In the genomic region with DNA sequence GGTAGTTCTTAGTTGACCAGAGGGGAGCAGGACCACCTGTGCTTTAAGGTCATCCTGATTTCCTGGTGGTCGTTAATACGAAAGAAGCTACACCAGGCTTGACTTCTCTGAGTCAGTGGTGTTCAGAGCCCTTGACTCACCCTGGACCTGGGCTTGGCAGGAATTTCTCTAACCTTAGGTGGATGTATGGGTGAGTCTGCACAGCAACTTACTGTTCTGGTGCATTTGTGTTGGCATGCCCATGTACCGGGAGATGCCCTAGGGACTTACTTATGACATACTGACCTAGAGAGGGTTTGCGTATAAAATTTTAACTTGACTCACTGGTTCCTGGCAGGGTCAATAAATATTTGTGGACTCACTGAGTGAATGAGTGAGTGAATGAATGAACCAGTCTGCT, we compare ENCODE assay signal across 18 cellular contexts.
A peak's percentile ranks its signal among the peaks of the same experiment; 100 is the strongest.
DNase-seq lines count a peak whose midpoint lies in the region; ATAC-seq, FAIRE-seq and TF ChIP-seq lines count a peak whose summit lies in the region.
"Had no signal": no experiment of that assay in that cellular context is flagged by ENCODE, and none has a peak within 500 bp of the region (broad histone marks: within the 10 kb centered on the region; RNA-seq: fewer than 3 reads in every experiment).

No MANE protein-coding gene starts in this region.

- ATAC-seq in stimulated activated naive CD8-positive, alpha-beta T cell treated with anti-CD3 and anti-CD28 coated beads, Interleukin-15, Interleukin-2, amounts not matched to agents 100 U/mL and 50 U/mL, for 24 hours: peak; percentile 36
- no peak for ATAC-seq in stimulated activated naive CD8-positive, alpha-beta T cell treated with anti-CD3 and anti-CD28 coated beads, Interleukin-15, amount 100 ng/mL, for 72 hours
- no peak for ATAC-seq in activated CD8-positive, alpha-beta T cell treated with anti-CD3 and anti-CD28 coated beads for 36 hours
- ATAC-seq in GM21786 (IDR thresholded peaks at IDR 0.05; ENCODE audit: unreplicated experiment): no peak

- CTCF ChIA-PET in activated CD8-positive, alpha-beta T cell treated with anti-CD3 and anti-CD28 coated beads for 36 hours (lab: Charles Lee): interaction anchor here (0.7 to 3.1 kb wide), 12 partner anchors 9 to 174 kb away, joined by 3 to 36 read pairs (median 6); no protein-coding TSS in a partner anchor

- POLR2A ChIA-PET in activated CD8-positive, alpha-beta T cell treated with anti-CD3 and anti-CD28 coated beads for 36 hours (lab: Charles Lee): interaction anchor here (0.6 kb wide), 1 partner anchor 102 kb away, joined by 3 read pairs; no protein-coding TSS in a partner anchor

- H3K27me3 Mint-ChIP-seq in stimulated activated naive CD8-positive, alpha-beta T cell treated with anti-CD3 and anti-CD28 coated beads, Interleukin-15, amount 100 ng/mL, for 72 hours: no peaks in the 10 kb centered on the region
- no peaks in the 10 kb centered on the region for H3K27me3 Mint-ChIP-seq in activated T-cell treated with anti-CD3 and anti-CD28 coated beads, Interleukin-2, amount 50 U/mL, for 24 hours
- no peaks in the 10 kb centered on the region for H3K27me3 Mint-ChIP-seq in activated CD8-positive, alpha-beta T cell treated with anti-CD3 and anti-CD28 coated beads for 36 hours
- H3K27me3 Mint-ChIP-seq: CD4-positive, alpha-beta memory T cell had no signal

- no peak overlapping the region for H3K27ac Mint-ChIP-seq in stimulated activated naive CD8-positive, alpha-beta T cell treated with anti-CD3 and anti-CD28 coated beads, Interleukin-15, amount 100 ng/mL, for 72 hours
- no peak overlapping the region for H3K27ac Mint-ChIP-seq in activated T-cell treated with anti-CD3 and anti-CD28 coated beads, Interleukin-2, amount 50 U/mL, for 24 hours
- no peak overlapping the region for H3K27ac Mint-ChIP-seq in activated CD8-positive, alpha-beta T cell treated with anti-CD3 and anti-CD28 coated beads for 36 hours
- H3K27ac Mint-ChIP-seq: HFFc6 had no signal

- H3K4me3 ChIP-seq in bronchial epithelial cell (ENCODE audit: low read depth, low read length): no peak overlapping the region
- H3K4me3 ChIP-seq in fibroblast of mammary gland (ENCODE audit: control insufficient read depth, low read depth, low read length): no peak overlapping the region
- H3K4me3 ChIP-seq: SJSA1 had no signal

- FAIRE-seq in bronchial epithelial cell (lab: Jason Lieb, UNC): peak; percentile 97
- FAIRE-seq: G401.6, GM12891 had no signal

- H3K27me3 ChIP-seq in bronchial epithelial cell (ENCODE audit: control insufficient read depth, insufficient read depth, low read length): peaks cover 3% of the 10 kb centered on the region
- H3K27me3 ChIP-seq: SJSA1 had no signal

- TF ChIP-seq CTCF in bronchial epithelial cell (IDR thresholded peaks at IDR 0.05; ENCODE audit: insufficient read depth, low read length, severe bottlenecking): no peak
- TF ChIP-seq CTCF in fibroblast of mammary gland (conservative IDR thresholded peaks at IDR 0.05; ENCODE audit: control insufficient read depth, insufficient read depth, low read depth, low read length): no peak
- TF ChIP-seq CTCF in activated CD8-positive, alpha-beta T cell treated with anti-CD3 and anti-CD28 coated beads for 36 hours (IDR thresholded peaks at IDR 0.05): no peak

- no peaks in the 10 kb centered on the region for H3K36me3 ChIP-seq in bronchial epithelial cell (ENCODE audit: control insufficient read depth, insufficient read depth, low read length)
- H3K36me3 ChIP-seq: SJSA1 had no signal

- H3K36me3 Mint-ChIP-seq in activated T-cell treated with anti-CD3 and anti-CD28 coated beads, Interleukin-2, amount 50 U/mL, for 24 hours (ENCODE audit: low read depth): no peaks in the 10 kb centered on the region
- H3K36me3 Mint-ChIP-seq in activated CD8-positive, alpha-beta T cell treated with anti-CD3 and anti-CD28 coated beads for 36 hours (ENCODE audit: low read depth): no peaks in the 10 kb centered on the region

- no peak for DNase-seq in stimulated activated naive CD8-positive, alpha-beta T cell treated with anti-CD3 and anti-CD28 coated beads, Interleukin-15, Interleukin-2, amounts not matched to agents 100 U/mL and 50 U/mL, for 24 hours
- no peak for DNase-seq in stimulated activated naive CD8-positive, alpha-beta T cell treated with anti-CD3 and anti-CD28 coated beads, Interleukin-15, amount 100 ng/mL, for 72 hours
- DNase-seq in bronchial epithelial cell (ENCODE audit: low read depth) (peak; percentile 99), fibroblast of mammary gland (ENCODE audit: low read depth) (peak; percentile 78), cerebellar cortex (ENCODE audit: low spot score) (no peak)
- DNase-seq in activated T-cell treated with anti-CD3 and anti-CD28 coated beads, Interleukin-2, amount 50 U/mL, for 24 hours: no peak
- DNase-seq in activated CD8-positive, alpha-beta T cell treated with anti-CD3 and anti-CD28 coated beads for 36 hours: no peak
- DNase-seq: Calu3, HFFc6, IMR-90, NCI-H1417, NCI-H1930, NCI-H69 had no signal

- peaks cover 30% of the 10 kb centered on the region for H3K4me1 Mint-ChIP-seq in stimulated activated naive CD8-positive, alpha-beta T cell treated with anti-CD3 and anti-CD28 coated beads, Interleukin-15, amount 100 ng/mL, for 72 hours
- peaks cover 27% of the 10 kb centered on the region for H3K4me1 Mint-ChIP-seq in activated T-cell treated with anti-CD3 and anti-CD28 coated beads, Interleukin-2, amount 50 U/mL, for 24 hours (ENCODE audit: low read depth)
- peaks cover 24% of the 10 kb centered on the region for H3K4me1 Mint-ChIP-seq in activated CD8-positive, alpha-beta T cell treated with anti-CD3 and anti-CD28 coated beads for 36 hours (ENCODE audit: low read depth)

- intact Hi-C loops in activated CD8-positive, alpha-beta T cell treated with anti-CD3 and anti-CD28 coated beads for 36 hours (cut with micrococcal nuclease): loop anchor here (5.0 kb wide), 1 partner anchor 64 kb away; no protein-coding TSS in a partner anchor

- H3K4me3 Mint-ChIP-seq in stimulated activated naive CD8-positive, alpha-beta T cell treated with anti-CD3 and anti-CD28 coated beads, Interleukin-15, amount 100 ng/mL, for 72 hours: no peak overlapping the region
- no peak overlapping the region for H3K4me3 Mint-ChIP-seq in activated T-cell treated with anti-CD3 and anti-CD28 coated beads, Interleukin-2, amount 50 U/mL, for 24 hours
- no peak overlapping the region for H3K4me3 Mint-ChIP-seq in activated CD8-positive, alpha-beta T cell treated with anti-CD3 and anti-CD28 coated beads for 36 hours
- H3K4me3 Mint-ChIP-seq: HFFc6 had no signal

- no peaks in the 10 kb centered on the region for H3K9me3 Mint-ChIP-seq in stimulated activated naive CD8-positive, alpha-beta T cell treated with anti-CD3 and anti-CD28 coated beads, Interleukin-15, amount 100 ng/mL, for 72 hours
- H3K9me3 Mint-ChIP-seq in activated T-cell treated with anti-CD3 and anti-CD28 coated beads, Interleukin-2, amount 50 U/mL, for 24 hours: no peaks in the 10 kb centered on the region
- H3K9me3 Mint-ChIP-seq in activated CD8-positive, alpha-beta T cell treated with anti-CD3 and anti-CD28 coated beads for 36 hours: peaks cover 3% of the 10 kb centered on the region

Comparison
In these comparisons a context has a peak if more than half of its experiments do, and no peak if none do; other contexts are left out.
1. DNase-seq: peak in bronchial epithelial cell (single experiment) and fibroblast of mammary gland (single experiment); none in stimulated activated naive CD8-positive, alpha-beta T cell treated with anti-CD3 and anti-CD28 coated beads, Interleukin-15, Interleukin-2, amounts not matched to agents 100 U/mL and 50 U/mL, for 24 hours (single experiment), stimulated activated naive CD8-positive, alpha-beta T cell treated with anti-CD3 and anti-CD28 coated beads, Interleukin-15, amount 100 ng/mL, for 72 hours (0 of 2), activated T-cell treated with anti-CD3 and anti-CD28 coated beads, Interleukin-2, amount 50 U/mL, for 24 hours (single experiment), cerebellar cortex (single experiment) and activated CD8-positive, alpha-beta T cell treated with anti-CD3 and anti-CD28 coated beads for 36 hours (single experiment).